Comparison of ENCODE assay signal across 11 cellular contexts in genomic region chr5:139982157-139982974, GRCh38.
DNase-seq lines count a peak whose midpoint lies in the region; ATAC-seq and TF ChIP-seq lines count a peak whose summit lies in the region.
"Had no signal": no experiment of that assay in that cellular context is flagged by ENCODE, and none has a peak within 500 bp of the region (broad histone marks: within the 10 kb centered on the region; RNA-seq: fewer than 3 reads in every experiment).

No MANE protein-coding gene starts in this region.

- peak overlapping the region; percentile 6 for H3K27ac Mint-ChIP-seq in T-helper 17 cell
- H3K27ac Mint-ChIP-seq in activated naive CD8-positive, alpha-beta T cell treated with anti-CD3 and anti-CD28 coated beads, Interleukin-2, amount 50 U/mL, for 24 hours, result no peak overlapping the region

- H3K27me3 ChIP-seq in psoas muscle (ENCODE audit: insufficient read depth in 3 of 3, low read length in 2 of 3) (no peaks in the 10 kb centered on the region), esophagus muscularis mucosa (no peaks in the 10 kb centered on the region)

- no peak for ATAC-seq in T-helper 17 cell
- ATAC-seq in psoas muscle, result no peak
- ATAC-seq in activated naive CD8-positive, alpha-beta T cell treated with anti-CD3 and anti-CD28 coated beads, Interleukin-2, amount 50 U/mL, for 24 hours, result no peak
- ATAC-seq in HG03432 (IDR thresholded peaks at IDR 0.05; ENCODE audit: unreplicated experiment), result no peak

- no peaks in the 10 kb centered on the region for H3K36me3 ChIP-seq in psoas muscle (ENCODE audit: insufficient read depth in 1 of 2, low read depth in 1 of 2)
- no peaks in the 10 kb centered on the region for H3K36me3 ChIP-seq in esophagus muscularis mucosa
- H3K36me3 ChIP-seq: neutrophil had no signal

- no peak for TF ChIP-seq POLR2A in esophagus muscularis mucosa (IDR thresholded peaks at IDR 0.05; ENCODE audit: low read depth)

- DNase-seq in HEK293T (ENCODE audit: extremely low spot score), result peak; percentile 38
- DNase-seq in T-helper 17 cell, result no peak
- DNase-seq in fibroblast of the aortic adventitia (ENCODE audit: low read depth), result peak; percentile 35
- no peak for DNase-seq in psoas muscle
- no peak for DNase-seq in NCI-H748 treated with DMSO at 0.1 percent for 48 hours (lab: John Stamatoyannopoulos, UW)
- DNase-seq in activated naive CD8-positive, alpha-beta T cell treated with anti-CD3 and anti-CD28 coated beads, Interleukin-2, amount 50 U/mL, for 24 hours, result no peak
- no peak for DNase-seq in esophagus muscularis mucosa (ENCODE audit: extremely low spot score)
- DNase-seq: DMS53 had no signal

- H3K9me3 Mint-ChIP-seq in activated naive CD8-positive, alpha-beta T cell treated with anti-CD3 and anti-CD28 coated beads, Interleukin-2, amount 50 U/mL, for 24 hours, result no peaks in the 10 kb centered on the region
- H3K9me3 Mint-ChIP-seq: central memory CD8-positive, alpha-beta T cell had no signal

- H3K27ac ChIP-seq in psoas muscle, result peak overlapping the region; percentile 40
- H3K27ac ChIP-seq in esophagus muscularis mucosa (replicated peaks in 1 of 4), result no peak overlapping the region
- H3K27ac ChIP-seq: neutrophil had no signal

- CTCF ChIA-PET in HEK293T (lab: Yijun Ruan, JAX), result interaction anchor here (1.0 to 5.7 kb wide), 2 partner anchors 13 to 195 kb away, joined by 3 to 57 read pairs; no protein-coding TSS in a partner anchor

- 72 to 79% (median 77%) methylated on average over 15 of the region's 15 CpGs for WGBS in psoas muscle, 3 donors
- 76% methylated on average over 15 of the region's 15 CpGs for WGBS in esophagus muscularis mucosa

- no peak for TF ChIP-seq EP300 in esophagus muscularis mucosa (IDR thresholded peaks at IDR 0.05)

- H3K4me3 Mint-ChIP-seq in T-helper 17 cell, result no peak overlapping the region
- H3K4me3 Mint-ChIP-seq in activated naive CD8-positive, alpha-beta T cell treated with anti-CD3 and anti-CD28 coated beads, Interleukin-2, amount 50 U/mL, for 24 hours, result no peak overlapping the region
- H3K4me3 Mint-ChIP-seq: central memory CD8-positive, alpha-beta T cell had no signal

- intact Hi-C loops in psoas muscle (cut with DNase I) (no loop called here), esophagus muscularis mucosa (cut with DNase I) (no loop called here)

- peaks cover 44% of the 10 kb centered on the region for H3K4me1 ChIP-seq in psoas muscle
- H3K4me1 ChIP-seq in esophagus muscularis mucosa, result peaks cover 0 to 19% (median 7%) of the 10 kb centered on the region in 4 donors

- H3K9me3 ChIP-seq in T-helper 17 cell (ENCODE audit: control insufficient read depth, low read length, poor library complexity, severe bottlenecking) (no peaks in the 10 kb centered on the region), psoas muscle (no peaks in the 10 kb centered on the region), esophagus muscularis mucosa (no peaks in the 10 kb centered on the region)
- H3K9me3 ChIP-seq: neutrophil had no signal

- POLR2A ChIA-PET in HEK293T (lab: Yijun Ruan, JAX), result no interaction called here

- no peak for TF ChIP-seq CTCF in fibroblast of the aortic adventitia (IDR thresholded peaks at IDR 0.05; ENCODE audit: insufficient read depth, low read length)
- TF ChIP-seq CTCF in psoas muscle (IDR thresholded peaks at IDR 0.05), result no peak
- TF ChIP-seq CTCF in esophagus muscularis mucosa (IDR thresholded peaks at IDR 0.05), result no peak

- peaks cover 5% of the 10 kb centered on the region for H3K4me1 Mint-ChIP-seq in T-helper 17 cell
- no peaks in the 10 kb centered on the region for H3K4me1 Mint-ChIP-seq in activated naive CD8-positive, alpha-beta T cell treated with anti-CD3 and anti-CD28 coated beads, Interleukin-2, amount 50 U/mL, for 24 hours
- H3K4me1 Mint-ChIP-seq: central memory CD8-positive, alpha-beta T cell had no signal

- peaks cover 53% of the 10 kb centered on the region for H3K27me3 Mint-ChIP-seq in T-helper 17 cell
- H3K27me3 Mint-ChIP-seq in activated naive CD8-positive, alpha-beta T cell treated with anti-CD3 and anti-CD28 coated beads, Interleukin-2, amount 50 U/mL, for 24 hours, result peaks cover 23% of the 10 kb centered on the region

- peaks cover 6% of the 10 kb centered on the region for H3K36me3 Mint-ChIP-seq in T-helper 17 cell (ENCODE audit: low read depth)
- H3K36me3 Mint-ChIP-seq in activated naive CD8-positive, alpha-beta T cell treated with anti-CD3 and anti-CD28 coated beads, Interleukin-2, amount 50 U/mL, for 24 hours (ENCODE audit: low read depth), result no peaks in the 10 kb centered on the region

- no peak overlapping the region for H3K4me3 ChIP-seq in fibroblast of the aortic adventitia (ENCODE audit: low read depth, low read length)
- no peak overlapping the region for H3K4me3 ChIP-seq in psoas muscle
- no peak overlapping the region for H3K4me3 ChIP-seq in esophagus muscularis mucosa

TF ChIP-seq in HEK293T, 16 proteins besides CTCF, POLR2A, EP300 and RAD21:
- TF ChIP-seq ARNT (IDR thresholded peaks at IDR 0.05) (no peak), CTBP1 (IDR thresholded peaks at IDR 0.05; ENCODE audit: borderline replicate concordance) (no peak), L3MBTL2 (conservative IDR thresholded peaks at IDR 0.05) (no peak), LEF1 (IDR thresholded peaks at IDR 0.05; ENCODE audit: borderline replicate concordance) (no peak), HDGF (IDR thresholded peaks at IDR 0.05; ENCODE audit: borderline replicate concordance) (no peak), FOXM1 (IDR thresholded peaks at IDR 0.05; ENCODE audit: borderline replicate concordance) (no peak), BHLHE40 (IDR thresholded peaks at IDR 0.05; ENCODE audit: borderline replicate concordance) (no peak)

Comparison
In these comparisons a context has a peak if more than half of its experiments do, and no peak if none do; other contexts are left out.
1. DNase-seq: peak in HEK293T (single experiment) and fibroblast of the aortic adventitia (single experiment); none in T-helper 17 cell (0 of 3), psoas muscle (0 of 2), NCI-H748 treated with DMSO at 0.1 percent for 48 hours (single experiment), activated naive CD8-positive, alpha-beta T cell treated with anti-CD3 and anti-CD28 coated beads, Interleukin-2, amount 50 U/mL, for 24 hours (single experiment) and esophagus muscularis mucosa (single experiment).